17 cellular contexts compared by ENCODE assay signal in the genomic region with DNA sequence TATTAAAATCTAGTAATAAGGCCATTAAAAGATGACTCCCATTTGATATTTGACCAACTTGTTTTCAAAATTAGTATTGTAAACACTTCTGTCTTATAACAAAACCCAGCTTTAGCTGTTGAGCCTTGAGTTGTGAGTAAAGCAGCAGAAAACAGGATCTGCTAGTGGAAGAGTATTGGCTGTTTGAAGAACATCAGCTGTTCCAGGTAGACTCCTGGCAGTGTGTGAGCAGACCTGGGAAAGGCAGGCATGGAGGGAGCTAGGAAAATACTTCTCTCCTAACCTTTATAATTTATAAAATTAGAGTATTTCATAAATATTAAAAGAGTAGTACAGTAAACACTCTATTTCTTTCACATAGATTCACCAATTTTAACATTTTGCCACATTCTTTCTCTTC. TPM values are rescaled to one million over a fixed set of nuclear protein-coding genes. Genes with fewer than 3 reads are reported as not detected.
DNase-seq lines count a peak whose midpoint lies in the region; ATAC-seq, FAIRE-seq and TF ChIP-seq lines count a peak whose summit lies in the region.
"Had no signal": no experiment of that assay in that cellular context is flagged by ENCODE, and none has a peak within 500 bp of the region (broad histone marks: within the 10 kb centered on the region; RNA-seq: fewer than 3 reads in every experiment).

No MANE protein-coding gene starts in this region.

- H3K36me3 ChIP-seq in GM23338 (ENCODE audit: insufficient read depth) (no peaks in the 10 kb centered on the region), OCI-LY1 (ENCODE audit: insufficient read depth, low read length) (peaks cover 14% of the 10 kb centered on the region)
- H3K36me3 ChIP-seq: brain microvascular endothelial cell, thoracic aorta had no signal

- H2AFZ ChIP-seq in GM23338 (no peak overlapping the region), OCI-LY1 (ENCODE audit: low read length) (no peak overlapping the region)

- H3K9me2 ChIP-seq in GM23338 (ENCODE audit: insufficient read depth), result no peaks in the 10 kb centered on the region; the same call in 1 of the 2 replicates
- H3K9me2 ChIP-seq in OCI-LY1 (ENCODE audit: low read depth, low read length), result no peaks in the 10 kb centered on the region

- H3K27ac Mint-ChIP-seq in GM23338, result peak overlapping the region; percentile 77
- H3K27ac Mint-ChIP-seq in stimulated activated effector memory CD8-positive, alpha-beta T cell treated with anti-CD3 and anti-CD28 coated beads, Interleukin-12 subunit alpha, Interleukin-12 subunit beta, amount 100 ng/mL, for 72 hours, result peak overlapping the region; percentile 36

- no peak overlapping the region; the same call in 1 of the 2 replicates for H3K27ac ChIP-seq in GM23338 (ENCODE audit: low read depth)
- H3K27ac ChIP-seq in OCI-LY1 (ENCODE audit: low read depth, low read length, poor library complexity, severe bottlenecking), result peak overlapping the region; percentile 87
- H3K27ac ChIP-seq: brain microvascular endothelial cell, thoracic aorta had no signal

- H3K27me3 ChIP-seq in GM23338 (ENCODE audit: insufficient read depth) (no peaks in the 10 kb centered on the region), OCI-LY1 (ENCODE audit: insufficient read depth, low read length) (no peaks in the 10 kb centered on the region)
- H3K27me3 ChIP-seq: brain microvascular endothelial cell had no signal

- H3K9ac ChIP-seq in OCI-LY1 (ENCODE audit: low read length), result peak overlapping the region; percentile 34; the same call in 1 of the 2 replicates

- no peak for ATAC-seq in GM23338
- ATAC-seq in stimulated activated effector memory CD8-positive, alpha-beta T cell treated with anti-CD3 and anti-CD28 coated beads, Interleukin-12 subunit alpha, Interleukin-12 subunit beta, amount 100 ng/mL, for 72 hours, result no peak
- no peak for ATAC-seq in GM18517 (IDR thresholded peaks at IDR 0.05; ENCODE audit: unreplicated experiment)

- peaks cover 25% of the 10 kb centered on the region for H3K4me1 Mint-ChIP-seq in GM23338
- H3K4me1 Mint-ChIP-seq in stimulated activated effector memory CD8-positive, alpha-beta T cell treated with anti-CD3 and anti-CD28 coated beads, Interleukin-12 subunit alpha, Interleukin-12 subunit beta, amount 100 ng/mL, for 72 hours, result peaks cover 42% of the 10 kb centered on the region

- H3K4me2 ChIP-seq in GM23338, result no peak overlapping the region
- peak overlapping the region; percentile 44; the same call in 1 of the 2 replicates for H3K4me2 ChIP-seq in OCI-LY1 (ENCODE audit: low read length)

- H3K9me3 Mint-ChIP-seq in GM23338, result peaks cover 5% of the 10 kb centered on the region; the same call in 1 of the 3 replicates
- H3K9me3 Mint-ChIP-seq in stimulated activated effector memory CD8-positive, alpha-beta T cell treated with anti-CD3 and anti-CD28 coated beads, Interleukin-12 subunit alpha, Interleukin-12 subunit beta, amount 100 ng/mL, for 72 hours, result no peaks in the 10 kb centered on the region
- H3K9me3 Mint-ChIP-seq: activated CD4-positive, alpha-beta memory T cell treated with anti-CD3 and anti-CD28 coated beads for 36 hours had no signal

- no peak overlapping the region for H3K4me3 ChIP-seq in GM23338
- H3K4me3 ChIP-seq in OCI-LY1 (ENCODE audit: low read depth, low read length, poor library complexity, severe bottlenecking), result no peak overlapping the region
- H3K4me3 ChIP-seq: thoracic aorta had no signal

- FAIRE-seq in endometrium (lab: Jason Lieb, UNC), result peak; percentile 29

- H3K36me3 Mint-ChIP-seq in GM23338 (ENCODE audit: low read depth), result peaks cover 14% of the 10 kb centered on the region; the same call in 2 of the 3 replicates
- peaks cover 8% of the 10 kb centered on the region for H3K36me3 Mint-ChIP-seq in stimulated activated effector memory CD8-positive, alpha-beta T cell treated with anti-CD3 and anti-CD28 coated beads, Interleukin-12 subunit alpha, Interleukin-12 subunit beta, amount 100 ng/mL, for 72 hours

- H3K4me1 ChIP-seq in GM23338 (ENCODE audit: insufficient read depth) (peaks cover 21% of the 10 kb centered on the region), OCI-LY1 (ENCODE audit: insufficient read depth, low read length, severe bottlenecking) (peaks cover 45% of the 10 kb centered on the region)

- peaks cover 98% of the 10 kb centered on the region for H3K79me2 ChIP-seq in GM23338 (replicated peaks; ENCODE audit: insufficient read depth)
- H3K79me2 ChIP-seq in OCI-LY1 (ENCODE audit: insufficient read depth, low read length), result peaks cover 84% of the 10 kb centered on the region

- H4K20me1 ChIP-seq in GM23338 (replicated peaks; ENCODE audit: insufficient read depth) (peaks cover 7% of the 10 kb centered on the region), OCI-LY1 (ENCODE audit: insufficient read depth, low read length) (no peaks in the 10 kb centered on the region)

- DNase-seq in GM23338 (ENCODE audit: low spot score), result no peak
- DNase-seq in stimulated activated effector memory CD8-positive, alpha-beta T cell treated with anti-CD3 and anti-CD28 coated beads, Interleukin-12 subunit alpha, Interleukin-12 subunit beta, amount 100 ng/mL, for 72 hours (ENCODE audit: low spot score in 2 of 2), result no peak
- no peak for DNase-seq in inferior parietal cortex (ENCODE audit: extremely low spot score)
- DNase-seq in NCI-H526 (lab: John Stamatoyannopoulos, UW), result no peak
- DNase-seq: activated CD4-positive, alpha-beta memory T cell treated with anti-CD3 and anti-CD28 coated beads for 36 hours; brain microvascular endothelial cell; CD4-positive, alpha-beta memory T cell; effector memory CD4-positive, alpha-beta T cell; EL; mammary epithelial cell; NCI-H748 treated with DMSO at 0.1 percent for 48 hours; stimulated activated CD4-positive, alpha-beta T cell treated with anti-CD3 and anti-CD28 coated beads, Interleukin-12 subunit alpha, Interleukin-12 subunit beta, amount 100 ng/mL, for 4 hours; T-helper 2 cell had no signal

- H3F3A ChIP-seq in GM23338 (replicated peaks; ENCODE audit: low read depth) (no peaks in the 10 kb centered on the region), OCI-LY1 (ENCODE audit: insufficient read depth, low read length) (0 out of 2 replicates have a peak, but pooled peaks cover 5% of the 10 kb centered on the region)

- H3K9me3 ChIP-seq in OCI-LY1 (ENCODE audit: low read length), result no peaks in the 10 kb centered on the region
- H3K9me3 ChIP-seq: thoracic aorta had no signal

- no peak overlapping the region for H3K4me3 Mint-ChIP-seq in GM23338
- no peak overlapping the region for H3K4me3 Mint-ChIP-seq in stimulated activated effector memory CD8-positive, alpha-beta T cell treated with anti-CD3 and anti-CD28 coated beads, Interleukin-12 subunit alpha, Interleukin-12 subunit beta, amount 100 ng/mL, for 72 hours
- H3K4me3 Mint-ChIP-seq: activated CD4-positive, alpha-beta memory T cell treated with anti-CD3 and anti-CD28 coated beads for 36 hours had no signal

- TF ChIP-seq CTCF in GM23338 (conservative IDR thresholded peaks at IDR 0.05; ENCODE audit: low read depth in 2 of 2) (no peak), OCI-LY1 (IDR thresholded peaks at IDR 0.05; ENCODE audit: low read length) (no peak)

- H3K27me3 Mint-ChIP-seq in GM23338 (ENCODE audit: insufficient read depth, low read depth, poor library complexity), result peaks cover 4% of the 10 kb centered on the region
- H3K27me3 Mint-ChIP-seq: activated CD4-positive, alpha-beta memory T cell treated with anti-CD3 and anti-CD28 coated beads for 36 hours; CD4-positive, alpha-beta memory T cell had no signal

TF ChIP-seq in GM23338, 12 proteins besides CTCF, POLR2A, EP300 and RAD21 (continues in another document):
- TF ChIP-seq ZNF114 (CRISPR knock-in tag; IDR thresholded peaks at IDR 0.05), result no peak

RNA-seq across cellular contexts. Expression of a gene that starts 29.0 kb away (rescaled TPM):
- 27.0 and 31.4 TPM in 2 replicates for total RNA-seq in GM23338 (2014; rRNA removed; shearing (Covaris generic))
- 15.4 and 21.3 TPM in 2 replicates for polyA plus RNA-seq in GM23338 (2016; fragmentation: Nextera tagmentation; extraction: Ambion mirVana)
